9 cellular contexts compared by ENCODE assay signal in genomic region chr1:91732291-91732953, GRCh38.
DNase-seq lines count a peak whose midpoint lies in the region; ATAC-seq and TF ChIP-seq lines count a peak whose summit lies in the region.
"Had no signal": no experiment of that assay in that cellular context is flagged by ENCODE, and none has a peak within 500 bp of the region (broad histone marks: within the 10 kb centered on the region; RNA-seq: fewer than 3 reads in every experiment).

No MANE protein-coding gene starts in this region.

- in situ Hi-C loops in Panc1 (cut with HindIII; ENCODE audit: low pct_unique_long_range_greater_than_20kb, low sequenced_read_pairs), result no loop called here

- H3K27me3 ChIP-seq in Panc1 (ENCODE audit: control insufficient read depth, insufficient read depth, low read length), result no peaks in the 10 kb centered on the region
- no peaks in the 10 kb centered on the region for H3K27me3 ChIP-seq in esophagus (ENCODE audit: control insufficient read depth in 1 of 2, insufficient read depth in 2 of 2, low read length in 2 of 2)
- no peaks in the 10 kb centered on the region for H3K27me3 ChIP-seq in WERI-Rb-1 (ENCODE audit: insufficient read depth, low read depth, severe bottlenecking)

- H3K36me3 ChIP-seq in Panc1 (ENCODE audit: control insufficient read depth, insufficient read depth, low read length) (no peaks in the 10 kb centered on the region), esophagus (ENCODE audit: control insufficient read depth in 2 of 2, insufficient read depth in 2 of 2, low read length in 1 of 2) (peaks cover 0 to 7% of the 10 kb centered on the region in 2 donors), WERI-Rb-1 (no peaks in the 10 kb centered on the region)

- CTCF ChIA-PET in Panc1 (lab: Charles Lee), result no interaction called here

- no peak for TF ChIP-seq CTCF in Panc1 (IDR thresholded peaks at IDR 0.05)
- TF ChIP-seq CTCF in WERI-Rb-1 (IDR thresholded peaks at IDR 0.05; ENCODE audit: low read depth, low read length), result no peak

- H3K36me3 Mint-ChIP-seq in activated naive CD4-positive, alpha-beta T cell treated with anti-CD3 and anti-CD28 coated beads, Interleukin-2, amount 50 U/mL, for 24 hours, result peaks cover 13% of the 10 kb centered on the region

- 55 to 64% methylated on average over 12 of the region's 12 CpGs for WGBS in esophagus, 2 donors

- H3K27me3 Mint-ChIP-seq in activated naive CD4-positive, alpha-beta T cell treated with anti-CD3 and anti-CD28 coated beads, Interleukin-2, amount 50 U/mL, for 24 hours, result no peaks in the 10 kb centered on the region

- peaks cover 37% of the 10 kb centered on the region for H3K4me1 Mint-ChIP-seq in activated naive CD4-positive, alpha-beta T cell treated with anti-CD3 and anti-CD28 coated beads, Interleukin-2, amount 50 U/mL, for 24 hours

- H3K4me1 ChIP-seq in Panc1 (ENCODE audit: control insufficient read depth, insufficient read depth, low read length), result peaks cover 61% of the 10 kb centered on the region
- peaks cover 0 to 17% of the 10 kb centered on the region in 2 donors for H3K4me1 ChIP-seq in esophagus (ENCODE audit: control insufficient read depth in 2 of 2, insufficient read depth in 2 of 2, low read length in 1 of 2)

- POLR2A ChIA-PET in Panc1 (lab: Charles Lee), result interaction anchor here (0.6 kb wide), 1 partner anchor 146 kb away, joined by 4 read pairs; no protein-coding TSS in a partner anchor

- H3K4me3 ChIP-seq in Panc1 (ENCODE audit: low read depth in 2 of 2, low read length in 2 of 2) (no peak overlapping the region), esophagus (ENCODE audit: low read depth in 1 of 2, low read length in 2 of 2) (no peak overlapping the region), skeletal muscle cell (ENCODE audit: low read depth, low read length) (no peak overlapping the region), WERI-Rb-1 (ENCODE audit: low read depth, low read length) (no peak overlapping the region)

- intact Hi-C loops in Panc1 (cut with micrococcal nuclease; ENCODE audit: unreplicated experiment), result loop anchor here (10.0 kb wide), 1 partner anchor 198 kb away; no protein-coding TSS in a partner anchor

- no TSS peak for BruUV-seq in Panc1 (replicated peaks; lab: Mats Ljungman, UMichigan)

- H3K9me3 ChIP-seq in Panc1 (ENCODE audit: control insufficient read depth, insufficient read depth, low read depth, low read length) (no peaks in the 10 kb centered on the region), esophagus (ENCODE audit: control insufficient read depth in 2 of 2, insufficient read depth in 1 of 2, low read depth in 1 of 2, low read length in 1 of 2) (no peaks in the 10 kb centered on the region), WERI-Rb-1 (ENCODE audit: severe bottlenecking) (no peaks in the 10 kb centered on the region)

- H3K27ac ChIP-seq in Panc1 (ENCODE audit: low read length) (peak overlapping the region; percentile 82), esophagus (ENCODE audit: low read depth in 2 of 2, low read length in 1 of 2) (peak overlapping the region; percentile 11 to 70), WERI-Rb-1 (no peak overlapping the region)

- ATAC-seq in Panc1, result peak; percentile 69
- ATAC-seq in GM19395 (IDR thresholded peaks at IDR 0.05; ENCODE audit: unreplicated experiment), result no peak

- H3K27ac Mint-ChIP-seq in activated naive CD4-positive, alpha-beta T cell treated with anti-CD3 and anti-CD28 coated beads, Interleukin-2, amount 50 U/mL, for 24 hours, result peak overlapping the region; percentile 56
- H3K27ac Mint-ChIP-seq: activated B cell treated with CpG ODN at 0.5 μM for 24 hours had no signal

- H3K4me3 Mint-ChIP-seq in activated naive CD4-positive, alpha-beta T cell treated with anti-CD3 and anti-CD28 coated beads, Interleukin-2, amount 50 U/mL, for 24 hours, result peak overlapping the region; percentile 62
- H3K4me3 Mint-ChIP-seq: activated B cell treated with CpG ODN at 0.5 μM for 24 hours had no signal

- H3K9me3 Mint-ChIP-seq in activated naive CD4-positive, alpha-beta T cell treated with anti-CD3 and anti-CD28 coated beads, Interleukin-2, amount 50 U/mL, for 24 hours, result no peaks in the 10 kb centered on the region
- H3K9me3 Mint-ChIP-seq: activated B cell treated with CpG ODN at 0.5 μM for 24 hours had no signal

- no peak for DNase-seq in activated naive CD4-positive, alpha-beta T cell (lab: John Stamatoyannopoulos, UW)
- no peak for DNase-seq in Panc1 (ENCODE audit: low read depth, low spot score)
- DNase-seq in skeletal muscle cell (ENCODE audit: low read depth), result peak; percentile 65
- no peak for DNase-seq in WERI-Rb-1
- DNase-seq in NCI-H446 treated with DMSO at 0.1 percent for 48 hours (lab: John Stamatoyannopoulos, UW), result no peak
- DNase-seq: activated B cell treated with CpG ODN at 0.5 μM for 24 hours had no signal
